Comparison of ENCODE assay signal across 2 cellular contexts in the genomic region with DNA sequence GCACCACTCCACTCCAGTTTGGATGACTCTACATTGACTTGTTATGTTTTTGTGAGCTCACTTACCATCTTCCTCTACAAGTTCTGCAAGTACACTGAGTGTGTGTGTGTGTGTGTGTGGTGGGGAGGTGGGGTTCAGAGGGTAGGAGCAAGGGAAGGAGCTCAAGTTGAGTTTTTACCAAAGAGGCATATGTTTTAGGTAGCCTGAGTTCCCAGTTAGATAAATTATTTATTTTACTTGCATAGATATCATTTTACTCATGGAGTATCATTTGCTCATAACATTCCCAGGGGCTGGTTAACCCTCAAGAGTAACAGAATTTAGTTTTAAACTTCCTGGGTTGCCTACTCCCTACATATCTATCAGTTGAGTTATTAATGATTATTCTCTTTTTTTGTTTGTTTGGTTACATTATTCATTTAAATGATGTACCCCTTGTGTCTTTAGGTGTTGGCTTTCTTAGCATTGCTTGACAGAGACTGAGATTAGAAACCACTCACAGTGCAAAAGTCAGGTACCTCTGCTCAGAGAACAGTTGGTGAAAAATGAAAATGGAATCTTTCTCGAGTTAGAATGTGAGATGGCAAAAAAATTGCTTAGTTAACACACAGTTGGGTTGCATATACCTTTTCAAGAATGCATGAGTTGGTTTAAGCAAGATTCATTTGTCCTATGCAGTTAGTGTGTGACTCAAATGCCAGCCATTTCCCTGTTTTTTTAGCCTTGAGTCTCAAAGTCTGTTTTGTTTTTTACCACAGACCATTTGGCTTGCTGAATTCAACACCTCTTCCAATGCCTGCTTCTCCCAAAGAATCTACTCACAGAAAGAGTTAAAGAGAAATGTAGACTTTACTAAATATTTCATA.
A peak's percentile ranks its signal among the peaks of the same experiment; 100 is the strongest.
TF ChIP-seq lines count a peak whose summit lies in the region.

No MANE protein-coding gene starts in this region.

TF ChIP-seq in endothelial cell of umbilical vein, 7 proteins besides CTCF, POLR2A, EP300 and RAD21:
- no peak for TF ChIP-seq GATA2 (IDR thresholded peaks at IDR 0.05; ENCODE audit: insufficient read depth, insufficient read length, low read depth, low read length)
- peak; percentile 38 for TF ChIP-seq FOS (IDR thresholded peaks at IDR 0.05; ENCODE audit: borderline replicate concordance, insufficient read depth, low read length)
- TF ChIP-seq JUN (IDR thresholded peaks at IDR 0.05; ENCODE audit: borderline replicate concordance, insufficient read depth, insufficient read length, low read depth), result no peak
- no peak for TF ChIP-seq POLR2AphosphoS5 (IDR thresholded peaks at IDR 0.05; ENCODE audit: insufficient read depth, low read depth, low read length)
- TF ChIP-seq, protein P1, sequence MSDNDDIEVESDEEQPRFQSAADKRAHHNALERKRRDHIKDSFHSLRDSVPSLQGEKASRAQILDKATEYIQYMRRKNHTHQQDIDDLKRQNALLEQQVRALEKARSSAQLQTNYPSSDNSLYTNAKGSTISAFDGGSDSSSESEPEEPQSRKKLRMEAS (IDR thresholded peaks at IDR 0.05; ENCODE audit: insufficient read depth, insufficient read length), result no peak
- TF ChIP-seq MYC (IDR thresholded peaks at IDR 0.05; ENCODE audit: low read depth, low read length), result no peak
- TF ChIP-seq EZH2 (IDR thresholded peaks at IDR 0.05; ENCODE audit: borderline replicate concordance, low read depth, low read length, severe bottlenecking), result no peak

TF ChIP-seq in GM23338, 12 proteins besides CTCF, POLR2A, EP300 and RAD21:
- no peak for TF ChIP-seq ZNF114 (CRISPR knock-in tag; IDR thresholded peaks at IDR 0.05)
- TF ChIP-seq ZNF331 (CRISPR knock-in tag; IDR thresholded peaks at IDR 0.05; ENCODE audit: low read depth), result no peak
- TF ChIP-seq EZH2 (IDR thresholded peaks at IDR 0.05; ENCODE audit: low read depth, unreplicated experiment), result no peak
